ENCODE assay signal across 36 cellular contexts in genomic region chr6:4506221-4506620, GRCh38.
"Had no signal": no experiment of that assay in that cellular context is flagged by ENCODE, and none has a peak within 500 bp of the region (broad histone marks: within the 10 kb centered on the region; RNA-seq: fewer than 3 reads in every experiment).

No MANE protein-coding gene starts in this region.

- H3K27ac ChIP-seq: VCaP had no signal

- ATAC-seq: activated naive CD4-positive, alpha-beta T cell treated with anti-CD3 and anti-CD28 coated beads, Interleukin-2, amount 50 U/mL, for 72 hours; activated T-cell treated with anti-CD3 and anti-CD28 coated beads, Interleukin-2, amount 50 U/mL, for 4 hours; Panc1; SK-N-SH treated with all-trans-retinoic acid at 6 μM for 48 hours had no signal

- DNase-seq: activated B cell treated with CpG ODN at 0.5 μM for 24 hours; activated CD4-positive, alpha-beta memory T cell treated with anti-CD3 and anti-CD28 coated beads for 36 hours; activated CD4-positive, alpha-beta T cell treated with anti-CD3 and anti-CD28 coated beads for 4 hours; activated CD4-positive, alpha-beta T cell treated with anti-CD3 and anti-CD28 coated beads, Interleukin-2, amount 50 U/mL, for 1 hour; activated CD4-positive, CD25-positive, alpha-beta regulatory T cell treated with anti-CD3 and anti-CD28 coated beads, Interleukin-2, amount 50 U/mL, for 72 hours; activated CD8-positive, alpha-beta memory T cell treated with anti-CD3 and anti-CD28 coated beads, Interleukin-2, amount 50 U/mL, for 4 hours; activated gamma-delta T cell treated with Interleukin-2 at 50 U/mL for 16 hours; activated naive CD4-positive, alpha-beta T cell treated with anti-CD3 and anti-CD28 coated beads for 36 hours; activated T-cell treated with anti-CD3 and anti-CD28 coated beads for 4 hours; activated T-cell treated with anti-CD3 and anti-CD28 coated beads, Interleukin-2, amount 50 U/mL, for 4 hours; anterior cingulate cortex; central memory CD4-positive, alpha-beta T cell; Kasumi-1; KG1; MM.1S; MV-4-11; NCI-H1092; NCI-H1417; NCI-H146; NCI-H187; NCI-H2029 treated with DMSO at 0.1 percent for 48 hours; NCI-H2107; NCI-H2171 treated with DMSO at 0.1 percent for 48 hours; NCI-H2227 treated with DMSO at 0.1 percent for 48 hours; NCI-H446; NCI-H510A treated with DMSO at 0.1 percent for 48 hours; NCI-H82; RPMI8226; SHP77 treated with DMSO at 0.1 percent for 48 hours; T-helper 1 cell; T-helper 2 cell; T-helper 9 cell had no signal
